In genomic region chr4:104966349-104967033, GRCh38 we compare ENCODE assay signal across 8 cellular contexts.
A peak's percentile ranks its signal among the peaks of the same experiment; 100 is the strongest.
DNase-seq lines count a peak whose midpoint lies in the region; ATAC-seq and TF ChIP-seq lines count a peak whose summit lies in the region.

No MANE protein-coding gene starts in this region.

- DNase-seq in DMS153 (lab: John Stamatoyannopoulos, UW) (peak; percentile 32), DMS153 treated with DMSO at 0.1 percent for 48 hours (lab: John Stamatoyannopoulos, UW; ENCODE audit: unreplicated experiment) (no peak), LoVo (ENCODE audit: low spot score) (peak; percentile 58), cardiac fibroblast (ENCODE audit: low read depth in 2 of 2) (peak; percentile 4 to 5), smooth muscle cell (lab: John Stamatoyannopoulos, UW; ENCODE audit: unreplicated experiment) (no peak), OCI-M2 (lab: John Stamatoyannopoulos, UW; ENCODE audit: unreplicated experiment) (no peak), NCI-H526 treated with DMSO at 0.1 percent for 48 hours (lab: John Stamatoyannopoulos, UW) (no peak)

- no peaks in the 10 kb centered on the region for H3F3A ChIP-seq in smooth muscle cell (ENCODE audit: low read depth)

- no peak for TF ChIP-seq CTCF in cardiac fibroblast (IDR thresholded peaks at IDR 0.05; ENCODE audit: low read depth, low read length)
- TF ChIP-seq CTCF in smooth muscle cell (IDR thresholded peaks at IDR 0.05; ENCODE audit: borderline replicate concordance, insufficient read depth, poor library complexity, severe bottlenecking): no peak

- H4K20me1 ChIP-seq in smooth muscle cell (ENCODE audit: low read depth): no peaks in the 10 kb centered on the region

- no peaks in the 10 kb centered on the region for H3K79me2 ChIP-seq in smooth muscle cell (ENCODE audit: low read depth)

- H2AFZ ChIP-seq in smooth muscle cell (ENCODE audit: low read depth): no peak overlapping the region

- no peak overlapping the region for H3K4me2 ChIP-seq in smooth muscle cell

- no peaks in the 10 kb centered on the region for H3K27me3 ChIP-seq in smooth muscle cell (ENCODE audit: low read depth)

- no peaks in the 10 kb centered on the region for H3K4me1 ChIP-seq in smooth muscle cell (ENCODE audit: low read depth)

- no peaks in the 10 kb centered on the region for H3K9me3 ChIP-seq in smooth muscle cell (replicated peaks; ENCODE audit: low read depth)

- peak overlapping the region; percentile 27 for H3K27ac ChIP-seq in smooth muscle cell (ENCODE audit: low read depth)

- H3K4me3 ChIP-seq in cardiac fibroblast (replicated peaks in 1 of 2; ENCODE audit: low read depth in 2 of 2, low read length in 2 of 2) (no peak overlapping the region), smooth muscle cell (no peak overlapping the region)

- H3K36me3 ChIP-seq in smooth muscle cell (ENCODE audit: low read depth): no peaks in the 10 kb centered on the region

- peak; percentile 97 for ATAC-seq in GM21786 (IDR thresholded peaks at IDR 0.05; ENCODE audit: unreplicated experiment)

- no peak overlapping the region for H3K9ac ChIP-seq in smooth muscle cell (ENCODE audit: low read depth)

- WGBS in smooth muscle cell (ENCODE audit: low lambda C conversion rate): 62% methylated on average over 3 of the region's 3 CpGs

Comparison
In these comparisons a context has a peak if more than half of its experiments do, and no peak if none do; other contexts are left out.
1. DNase-seq: peak in DMS153 (single experiment), LoVo (single experiment) and cardiac fibroblast (2 of 2); none in DMS153 treated with DMSO at 0.1 percent for 48 hours (single experiment), smooth muscle cell (single experiment), OCI-M2 (single experiment) and NCI-H526 treated with DMSO at 0.1 percent for 48 hours (single experiment).